14 cellular contexts compared by ENCODE assay signal in genomic region chr21:15604424-15604823, GRCh38.
DNase-seq lines count a peak whose midpoint lies in the region; ATAC-seq and TF ChIP-seq lines count a peak whose summit lies in the region.
"Had no signal": no experiment of that assay in that cellular context is flagged by ENCODE, and none has a peak within 500 bp of the region (broad histone marks: within the 10 kb centered on the region; RNA-seq: fewer than 3 reads in every experiment).

No MANE protein-coding gene starts in this region.

- TF ChIP-seq CTCF in PC-9 (conservative IDR thresholded peaks at IDR 0.05) (no peak), osteocyte (IDR thresholded peaks at IDR 0.05) (no peak), CD14-positive monocyte (IDR thresholded peaks at IDR 0.05) (no peak), GM10248 (IDR thresholded peaks at IDR 0.05; ENCODE audit: control extremely low read depth, extremely low read depth, low read depth, missing control alignments) (no peak)

- H3K27me3 ChIP-seq in PC-9 (ENCODE audit: insufficient read depth, low read depth): no peaks in the 10 kb centered on the region

- no TSS peak for BruUV-seq in PC-9 (replicated peaks; lab: Mats Ljungman, UMichigan)

- DNase-seq in GM04503 (ENCODE audit: low read depth): peak; percentile 82
- DNase-seq in PC-9: peak; percentile 61 to 82
- peak; percentile 37 for DNase-seq in fibroblast of gingiva (ENCODE audit: low read depth)
- DNase-seq in osteocyte (ENCODE audit: extremely low spot score, unreplicated experiment): no peak
- no peak for DNase-seq in stimulated activated CD4-positive, alpha-beta T cell treated with anti-CD3 and anti-CD28 coated beads, Interleukin-4, amount 100 ng/mL, for 4 hours
- no peak for DNase-seq in CD14-positive monocyte (ENCODE audit: low spot score)
- DNase-seq in GM10248 (ENCODE audit: extremely low spot score): no peak
- DNase-seq: activated CD4-positive, alpha-beta T cell treated with anti-CD3 and anti-CD28 coated beads, Interleukin-2, amount 10 ng/mL, durations not matched to agents 7 days and 5 days; activated effector memory CD4-positive, alpha-beta T cell treated with Interleukin-2 at 50 U/mL for 16 hours; cortex of kidney; NCI-H524 had no signal

- H2AFZ ChIP-seq in PC-9: no peak overlapping the region

- no peaks in the 10 kb centered on the region for H3K36me3 Mint-ChIP-seq in osteocyte (ENCODE audit: unreplicated experiment)
- H3K36me3 Mint-ChIP-seq in CD14-positive monocyte: no peaks in the 10 kb centered on the region

- intact Hi-C loops in PC-9 (cut with micrococcal nuclease; ENCODE audit: unreplicated experiment) (loop anchor here (1.0 to 5.0 kb wide), 2 partner anchors 14 to 128 kb away; no protein-coding TSS in a partner anchor), CD14-positive monocyte (cut with micrococcal nuclease) (no loop called here)

- H3K4me1 Mint-ChIP-seq in osteocyte (ENCODE audit: unreplicated experiment) (peaks cover 34% of the 10 kb centered on the region), CD14-positive monocyte (no peaks in the 10 kb centered on the region)
- H3K4me1 Mint-ChIP-seq: activated CD4-positive, alpha-beta T cell treated with anti-CD3 and anti-CD28 coated beads, Interleukin-2, amount 10 ng/mL, durations not matched to agents 7 days and 5 days had no signal

- POLR2A ChIA-PET in PC-9 (lab: Charles Lee; ENCODE audit: unreplicated experiment) (interaction anchor here (0.7 kb wide), 2 partner anchors 63 to 128 kb away, joined by 5 to 6 read pairs; no protein-coding TSS in a partner anchor), GM10248 (lab: Yijun Ruan, JAX) (no interaction called here)

- CTCF ChIA-PET in PC-9 (lab: Charles Lee) (no interaction called here), GM10248 (lab: Yijun Ruan, JAX) (no interaction called here)

- H3K79me2 ChIP-seq in PC-9 (ENCODE audit: low read depth): no peaks in the 10 kb centered on the region

- H3K9me2 ChIP-seq in PC-9 (ENCODE audit: insufficient read depth): no peaks in the 10 kb centered on the region

- H3K4me3 Mint-ChIP-seq in osteocyte (ENCODE audit: unreplicated experiment) (no peak overlapping the region), CD14-positive monocyte (no peak overlapping the region)
- H3K4me3 Mint-ChIP-seq: activated CD4-positive, alpha-beta T cell treated with anti-CD3 and anti-CD28 coated beads, Interleukin-2, amount 10 ng/mL, durations not matched to agents 7 days and 5 days; nephron had no signal

- peaks cover 2% of the 10 kb centered on the region for H3K27me3 Mint-ChIP-seq in osteocyte (ENCODE audit: unreplicated experiment)
- peaks cover 0 to 3% (median 1%) of the 10 kb centered on the region in 3 donors for H3K27me3 Mint-ChIP-seq in CD14-positive monocyte (ENCODE audit: low read depth in 3 of 3)

- H3K9me3 Mint-ChIP-seq in osteocyte (ENCODE audit: unreplicated experiment) (no peaks in the 10 kb centered on the region), CD14-positive monocyte (peaks cover 0 to 3% (median 0%) of the 10 kb centered on the region in 7 donors)
- H3K9me3 Mint-ChIP-seq: activated CD4-positive, alpha-beta T cell treated with anti-CD3 and anti-CD28 coated beads, Interleukin-2, amount 10 ng/mL, durations not matched to agents 7 days and 5 days had no signal

- H3K27ac ChIP-seq in PC-9: peak overlapping the region; percentile 50
- H3K27ac ChIP-seq: SK-N-MC had no signal

- H4K20me1 ChIP-seq in PC-9 (ENCODE audit: insufficient read depth): no peaks in the 10 kb centered on the region

- peaks cover 4% of the 10 kb centered on the region; the same call in 1 of the 2 replicates for H3F3A ChIP-seq in PC-9 (ENCODE audit: insufficient read depth, low read depth)

- no peak overlapping the region for H3K4me3 ChIP-seq in PC-9
- H3K4me3 ChIP-seq: SK-N-MC had no signal

- no peak for ATAC-seq in HG03571 (IDR thresholded peaks at IDR 0.05; ENCODE audit: unreplicated experiment)

- peak overlapping the region; percentile 23 for H3K27ac Mint-ChIP-seq in osteocyte (ENCODE audit: unreplicated experiment)
- H3K27ac Mint-ChIP-seq in CD14-positive monocyte: no peak overlapping the region
- H3K27ac Mint-ChIP-seq: activated CD4-positive, alpha-beta T cell treated with anti-CD3 and anti-CD28 coated beads, Interleukin-2, amount 10 ng/mL, durations not matched to agents 7 days and 5 days; nephron had no signal

- H3K4me2 ChIP-seq in PC-9: peak overlapping the region; percentile 17

- H3K9me3 ChIP-seq in PC-9 (ENCODE audit: insufficient read depth, low read depth): no peaks in the 10 kb centered on the region

- H3K36me3 ChIP-seq in PC-9 (ENCODE audit: low read depth): no peaks in the 10 kb centered on the region

- peaks cover 14% of the 10 kb centered on the region for H3K4me1 ChIP-seq in PC-9 (replicated peaks; ENCODE audit: insufficient read depth)

Comparison
In these comparisons a context has a peak if more than half of its experiments do, and no peak if none do; other contexts are left out.
1. DNase-seq: peak in GM04503 (single experiment), PC-9 (2 of 2) and fibroblast of gingiva (single experiment); none in osteocyte (single experiment), stimulated activated CD4-positive, alpha-beta T cell treated with anti-CD3 and anti-CD28 coated beads, Interleukin-4, amount 100 ng/mL, for 4 hours (0 of 2), CD14-positive monocyte (single experiment) and GM10248 (single experiment).